1 cellular context compared by ENCODE assay signal in genomic region chr14:95487669-95488084, GRCh38.
TF ChIP-seq lines count a peak whose summit lies in the region.

No MANE protein-coding gene starts in this region.

TF ChIP-seq in HepG2, 621 proteins besides CTCF, POLR2A, EP300 and RAD21:
- TF ChIP-seq ZNF317 (CRISPR knock-in tag; IDR thresholded peaks at IDR 0.05): peak; percentile 94
- no peak for TF ChIP-seq PITX1 (CRISPR knock-in tag; IDR thresholded peaks at IDR 0.05)
- no peak for TF ChIP-seq TEAD2 (CRISPR knock-in tag; IDR thresholded peaks at IDR 0.05)
- no peak for TF ChIP-seq ZNF382 (CRISPR knock-in tag; IDR thresholded peaks at IDR 0.05; ENCODE audit: borderline replicate concordance)
- no peak for TF ChIP-seq ZNF768 (CRISPR knock-in tag; IDR thresholded peaks at IDR 0.05)
- TF ChIP-seq HDAC1 (CRISPR knock-in tag; IDR thresholded peaks at IDR 0.05): no peak
- TF ChIP-seq NR0B2 (CRISPR knock-in tag; IDR thresholded peaks at IDR 0.05): no peak
- peak; percentile 85 for TF ChIP-seq BCL6 (CRISPR knock-in tag; IDR thresholded peaks at IDR 0.05)
- no peak for TF ChIP-seq MEIS2 (CRISPR knock-in tag; IDR thresholded peaks at IDR 0.05)
- no peak for TF ChIP-seq TFDP1 (CRISPR knock-in tag; IDR thresholded peaks at IDR 0.05; ENCODE audit: borderline replicate concordance)
- TF ChIP-seq RARA (CRISPR knock-in tag; IDR thresholded peaks at IDR 0.05): 0 out of 2 replicates have a peak, but pooled peaks have one; percentile 27
- no peak for TF ChIP-seq BRF2 (CRISPR knock-in tag; IDR thresholded peaks at IDR 0.05)
- TF ChIP-seq LRRFIP1 (CRISPR knock-in tag; conservative IDR thresholded peaks at IDR 0.05): no peak
- no peak for TF ChIP-seq CSRNP1 (CRISPR knock-in tag; IDR thresholded peaks at IDR 0.05)
- no peak for TF ChIP-seq KDM5B (CRISPR knock-in tag; IDR thresholded peaks at IDR 0.05; ENCODE audit: borderline replicate concordance)
- no peak for TF ChIP-seq ZNF878 (CRISPR knock-in tag; IDR thresholded peaks at IDR 0.05)
- no peak for TF ChIP-seq ZNF512 (CRISPR knock-in tag; IDR thresholded peaks at IDR 0.05)
- no peak for TF ChIP-seq ZNF484 (CRISPR knock-in tag; IDR thresholded peaks at IDR 0.05; ENCODE audit: borderline replicate concordance, low read depth)
- TF ChIP-seq SMAD9 (CRISPR knock-in tag; IDR thresholded peaks at IDR 0.05): no peak
- TF ChIP-seq NFAT5 (CRISPR knock-in tag; IDR thresholded peaks at IDR 0.05): no peak
- TF ChIP-seq MXD3 (CRISPR knock-in tag; IDR thresholded peaks at IDR 0.05): no peak
- TF ChIP-seq SUZ12 (IDR thresholded peaks at IDR 0.05; ENCODE audit: low read depth, low read length): no peak
- no peak for TF ChIP-seq NRL (CRISPR knock-in tag; IDR thresholded peaks at IDR 0.05; ENCODE audit: borderline replicate concordance)
